Comparison of ENCODE assay signal across 11 cellular contexts in genomic region chr1:40049745-40050144, GRCh38. TPM values are rescaled to one million over a fixed set of nuclear protein-coding genes. Genes with fewer than 3 reads are reported as not detected.
A peak's percentile ranks its signal among the peaks of the same experiment; 100 is the strongest.
DNase-seq lines count a peak whose midpoint lies in the region; ATAC-seq, FAIRE-seq and TF ChIP-seq lines count a peak whose summit lies in the region.
"Had no signal": no experiment of that assay in that cellular context is flagged by ENCODE, and none has a peak within 500 bp of the region (broad histone marks: within the 10 kb centered on the region; RNA-seq: fewer than 3 reads in every experiment).

No MANE protein-coding gene starts in this region.

- H3K9me3 ChIP-seq in astrocyte (ENCODE audit: insufficient read depth, low read depth, low read length) (no peaks in the 10 kb centered on the region), thyroid gland (no peaks in the 10 kb centered on the region)
- H3K9me3 ChIP-seq: adrenal gland, prostate gland had no signal

- H3K4me1 Mint-ChIP-seq in activated T-cell treated with anti-CD3 and anti-CD28 coated beads, Interleukin-2, amount 50 U/mL, for 4 hours (ENCODE audit: low read depth), result peaks cover 82% of the 10 kb centered on the region
- H3K4me1 Mint-ChIP-seq in astrocyte (ENCODE audit: low read depth, unreplicated experiment), result peaks cover 33% of the 10 kb centered on the region

- no peak for TF ChIP-seq CTCF in astrocyte (IDR thresholded peaks at IDR 0.05; ENCODE audit: insufficient read depth, low read depth, low read length)
- no peak for TF ChIP-seq CTCF in thyroid gland (IDR thresholded peaks at IDR 0.05)

- peak; percentile 54 to 58 for ATAC-seq in activated T-cell treated with anti-CD3 and anti-CD28 coated beads, Interleukin-2, amount 50 U/mL, for 4 hours
- ATAC-seq in HG03521 (IDR thresholded peaks at IDR 0.05; ENCODE audit: unreplicated experiment), result no peak

- peak overlapping the region; percentile 13 for H3K27ac ChIP-seq in astrocyte (ENCODE audit: low read depth, low read length)
- H3K27ac ChIP-seq in thyroid gland, result peak overlapping the region in 2 of 3 donors; percentile 56 to 64
- H3K27ac ChIP-seq: adrenal gland, prostate gland had no signal

- H3K4me2 ChIP-seq in astrocyte (ENCODE audit: low read length), result peak overlapping the region; percentile 52

- no peaks in the 10 kb centered on the region for H3K9me3 Mint-ChIP-seq in activated T-cell treated with anti-CD3 and anti-CD28 coated beads, Interleukin-2, amount 50 U/mL, for 4 hours
- no peaks in the 10 kb centered on the region for H3K9me3 Mint-ChIP-seq in astrocyte (ENCODE audit: unreplicated experiment)

- DNase-seq in activated T-cell treated with anti-CD3 and anti-CD28 coated beads, Interleukin-2, amount 50 U/mL, for 4 hours, result no peak
- DNase-seq in activated T-cell treated with anti-CD3 and anti-CD28 coated beads for 4 hours (no peak), astrocyte (ENCODE audit: low read depth) (peak; percentile 55), kidney tubule cell (ENCODE audit: low spot score) (peak; percentile 26), thyroid gland (no peak), COLO829 (ENCODE audit: low spot score) (no peak), hippocampal formation (lab: John Stamatoyannopoulos, UW) (no peak)
- DNase-seq: adrenal gland, SHP77 treated with DMSO at 0.1 percent for 48 hours had no signal

- intact Hi-C loops in thyroid gland (cut with DNase I), result no loop called here

- peak overlapping the region; percentile 72 for H3K27ac Mint-ChIP-seq in astrocyte (ENCODE audit: unreplicated experiment)

- no peaks in the 10 kb centered on the region for H3K27me3 ChIP-seq in astrocyte (ENCODE audit: insufficient read depth, low read length)
- H3K27me3 ChIP-seq in thyroid gland, result no peaks in the 10 kb centered on the region
- H3K27me3 ChIP-seq: adrenal gland had no signal

- 23 to 40% methylated on average over 2 of the region's 2 CpGs for WGBS in thyroid gland, 2 donors

- H3K36me3 Mint-ChIP-seq in activated T-cell treated with anti-CD3 and anti-CD28 coated beads, Interleukin-2, amount 50 U/mL, for 4 hours (ENCODE audit: insufficient read depth), result peaks cover 38% of the 10 kb centered on the region
- peaks cover 9% of the 10 kb centered on the region for H3K36me3 Mint-ChIP-seq in astrocyte (ENCODE audit: low read depth, unreplicated experiment)

- H3K36me3 ChIP-seq in astrocyte (ENCODE audit: insufficient read depth, low read length), result peaks cover 11% of the 10 kb centered on the region
- H3K36me3 ChIP-seq in thyroid gland, result no peaks in the 10 kb centered on the region
- H3K36me3 ChIP-seq: adrenal gland, prostate gland had no signal

- TF ChIP-seq POLR2A in thyroid gland (IDR thresholded peaks at IDR 0.05), result no peak

- H3K4me3 ChIP-seq in astrocyte (ENCODE audit: insufficient read depth, low read depth, low read length) (no peak overlapping the region), thyroid gland (replicated peaks in 1 of 3) (no peak overlapping the region)
- H3K4me3 ChIP-seq: adrenal gland, prostate gland had no signal

- H3K9ac ChIP-seq in astrocyte (ENCODE audit: low read length), result no peak overlapping the region

- H3K4me1 ChIP-seq in astrocyte (ENCODE audit: insufficient read depth, low read length) (peaks cover 22% of the 10 kb centered on the region), thyroid gland (peaks cover 31 to 54% of the 10 kb centered on the region in 2 donors)
- H3K4me1 ChIP-seq: prostate gland had no signal

- peaks cover 97% of the 10 kb centered on the region for H4K20me1 ChIP-seq in astrocyte (ENCODE audit: insufficient read depth, low read length)

- no peaks in the 10 kb centered on the region for H3K27me3 Mint-ChIP-seq in activated T-cell treated with anti-CD3 and anti-CD28 coated beads, Interleukin-2, amount 50 U/mL, for 4 hours (ENCODE audit: low read depth)
- no peaks in the 10 kb centered on the region for H3K27me3 Mint-ChIP-seq in astrocyte (ENCODE audit: low read depth, unreplicated experiment)

- H3K4me3 Mint-ChIP-seq in activated T-cell treated with anti-CD3 and anti-CD28 coated beads, Interleukin-2, amount 50 U/mL, for 4 hours, result peak overlapping the region; percentile 14
- H3K4me3 Mint-ChIP-seq in astrocyte (ENCODE audit: unreplicated experiment), result peak overlapping the region; percentile 17

- no peak overlapping the region for H2AFZ ChIP-seq in astrocyte (ENCODE audit: low read depth, low read length)

- FAIRE-seq in astrocyte (lab: Jason Lieb, UNC), result no peak

- H3K79me2 ChIP-seq in astrocyte (ENCODE audit: insufficient read depth, low read length), result peaks cover 98% of the 10 kb centered on the region

RNA-seq across cellular contexts. Expression of gene CAP1, which starts 9.2 kb away (rescaled TPM):
- 100 to 1,000 TPM; 349 to 426 (median 389) TPM for total RNA-seq in activated T-cell treated with anti-CD3 and anti-CD28 coated beads, Interleukin-2, amount 50 U/mL, for 4 hours
- total RNA-seq in astrocyte, result 929 and 930 TPM in 2 replicates
- 100 to 1,000 TPM; 204 to 247 (median 227) TPM for total RNA-seq in thyroid gland

RNA-seq across cellular contexts. Expression of gene PPT1, which starts 47.3 kb away (rescaled TPM):
- 100 to 1,000 TPM in 2 of 3 donors, 10 to 100 TPM in 1; 96.8 to 118 (median 109) TPM for total RNA-seq in activated T-cell treated with anti-CD3 and anti-CD28 coated beads, Interleukin-2, amount 50 U/mL, for 4 hours
- total RNA-seq in astrocyte, result 33.1 and 37.0 TPM in 2 replicates
- total RNA-seq in thyroid gland, result 10 to 100 TPM; 58.1 to 77.7 (median 64.2) TPM

Comparison
In these comparisons a context has a peak if more than half of its experiments do, and no peak if none do; other contexts are left out.
1. DNase-seq: peak in astrocyte (single experiment) and kidney tubule cell (single experiment); none in activated T-cell treated with anti-CD3 and anti-CD28 coated beads, Interleukin-2, amount 50 U/mL, for 4 hours (single experiment), activated T-cell treated with anti-CD3 and anti-CD28 coated beads for 4 hours (single experiment), thyroid gland (0 of 2), COLO829 (single experiment) and hippocampal formation (0 of 2).